Comparison of ENCODE assay signal across 1 cellular context in the genomic region with DNA sequence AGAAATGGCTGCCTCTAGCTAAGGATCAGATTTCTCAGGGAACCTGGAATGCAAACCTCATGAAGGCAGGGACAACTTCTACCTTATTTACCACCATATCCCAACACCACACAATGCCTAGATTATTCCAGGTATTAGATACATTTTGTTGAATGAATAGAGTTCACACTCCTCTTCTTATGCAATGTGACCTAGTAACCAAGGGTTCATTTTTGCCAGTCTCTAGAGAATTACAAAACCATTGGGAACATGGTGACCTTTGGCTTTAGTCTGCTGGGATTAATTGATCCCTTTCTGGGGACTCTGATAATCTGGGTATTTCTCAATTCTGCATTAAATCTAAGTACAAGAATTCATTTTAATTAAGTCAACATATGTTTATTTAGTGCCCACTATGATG.
A peak's percentile ranks its signal among the peaks of the same experiment; 100 is the strongest.
TF ChIP-seq lines count a peak whose summit lies in the region.

No MANE protein-coding gene starts in this region.

TF ChIP-seq in HepG2, 621 proteins besides CTCF, POLR2A, EP300 and RAD21 (continues in another document):
- TF ChIP-seq, protein P1, sequence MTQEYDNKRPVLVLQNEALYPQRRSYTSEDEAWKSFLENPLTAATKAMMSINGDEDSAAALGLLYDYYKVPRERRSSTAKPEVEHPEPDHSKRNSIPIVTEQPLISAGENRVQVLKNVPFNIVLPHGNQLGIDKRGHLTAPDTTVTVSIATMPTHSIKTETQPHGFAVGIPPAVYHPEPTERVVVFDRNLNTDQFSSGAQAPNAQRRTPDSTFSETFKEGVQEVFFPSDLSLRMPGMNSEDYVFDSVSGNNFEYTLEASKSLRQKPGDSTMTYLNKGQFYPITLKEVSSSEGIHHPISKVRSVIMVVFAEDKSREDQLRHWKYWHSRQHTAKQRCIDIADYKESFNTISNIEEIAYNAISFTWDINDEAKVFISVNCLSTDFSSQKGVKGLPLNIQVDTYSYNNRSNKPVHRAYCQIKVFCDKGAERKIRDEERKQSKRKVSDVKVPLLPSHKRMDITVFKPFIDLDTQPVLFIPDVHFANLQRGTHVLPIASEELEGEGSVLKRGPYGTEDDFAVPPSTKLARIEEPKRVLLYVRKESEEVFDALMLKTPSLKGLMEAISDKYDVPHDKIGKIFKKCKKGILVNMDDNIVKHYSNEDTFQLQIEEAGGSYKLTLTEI (CRISPR knock-in tag; conservative IDR thresholded peaks at IDR 0.05): no peak
- TF ChIP-seq ZNF264 (CRISPR knock-in tag; IDR thresholded peaks at IDR 0.05) (no peak), MATR3 (CRISPR knock-in tag; IDR thresholded peaks at IDR 0.05) (no peak), TEAD3 (CRISPR knock-in tag; optimal IDR thresholded peaks at IDR 0.05; ENCODE audit: borderline replicate concordance) (peak; percentile 22), CREB1 (IDR thresholded peaks at IDR 0.05) (no peak), CREB1 (CRISPR knock-in tag; IDR thresholded peaks at IDR 0.05) (peak; percentile 39; the same call in 1 of the 2 replicates), HDAC1 (CRISPR knock-in tag; IDR thresholded peaks at IDR 0.05) (peak; percentile 70), AGO1 (IDR thresholded peaks at IDR 0.05; ENCODE audit: low read depth, low read length, poor library complexity, severe bottlenecking) (no peak), ISL2 (CRISPR knock-in tag; IDR thresholded peaks at IDR 0.05) (no peak), CEBPB (IDR thresholded peaks at IDR 0.05; ENCODE audit: borderline replicate concordance, low read depth, low read length) (peak; percentile 80; the same call in 1 of the 2 replicates), ZNF124 (CRISPR knock-in tag; IDR thresholded peaks at IDR 0.05) (no peak), HNF4G (IDR thresholded peaks at IDR 0.05; ENCODE audit: borderline replicate concordance, low read depth, low read length) (peak; percentile 86), HNF4G (CRISPR knock-in tag; IDR thresholded peaks at IDR 0.05; ENCODE audit: borderline replicate concordance, low read depth) (no peak), ZNF781 (CRISPR knock-in tag; IDR thresholded peaks at IDR 0.05; ENCODE audit: borderline replicate concordance, not compliant biosample characterization) (no peak), KLF13 (CRISPR knock-in tag; IDR thresholded peaks at IDR 0.05) (no peak), GMEB2 (CRISPR knock-in tag; IDR thresholded peaks at IDR 0.05; ENCODE audit: low read depth) (no peak), ZNF564 (CRISPR knock-in tag; IDR thresholded peaks at IDR 0.05) (no peak), SNAI1 (CRISPR knock-in tag; IDR thresholded peaks at IDR 0.05; ENCODE audit: borderline replicate concordance) (no peak), ZNF768 (CRISPR knock-in tag; IDR thresholded peaks at IDR 0.05) (no peak), FOXJ3 (CRISPR knock-in tag; IDR thresholded peaks at IDR 0.05; ENCODE audit: borderline replicate concordance) (peak; percentile 56; the same call in 1 of the 2 replicates), ZBTB46 (CRISPR knock-in tag; IDR thresholded peaks at IDR 0.05; ENCODE audit: borderline replicate concordance) (no peak), FOXP1 (IDR thresholded peaks at IDR 0.05) (no peak), FOXP1 (CRISPR knock-in tag; IDR thresholded peaks at IDR 0.05) (peak; percentile 56; the same call in 1 of the 2 replicates), TCF12 (IDR thresholded peaks at IDR 0.05) (no peak), TCF12 (CRISPR knock-in tag; IDR thresholded peaks at IDR 0.05) (no peak), KDM5A (IDR thresholded peaks at IDR 0.05; ENCODE audit: borderline replicate concordance, low read length) (no peak), KDM2A (CRISPR knock-in tag; IDR thresholded peaks at IDR 0.05; ENCODE audit: borderline replicate concordance, low read depth) (no peak), MED13 (CRISPR knock-in tag; IDR thresholded peaks at IDR 0.05) (no peak), ZBTB34 (CRISPR knock-in tag; IDR thresholded peaks at IDR 0.05) (peak; percentile 29; the same call in 1 of the 2 replicates), RCOR2 (CRISPR knock-in tag; IDR thresholded peaks at IDR 0.05) (peak; percentile 78), IKZF4 (CRISPR knock-in tag; IDR thresholded peaks at IDR 0.05; ENCODE audit: borderline replicate concordance, low read depth, not compliant biosample characterization) (no peak), FOXP4 (CRISPR knock-in tag; IDR thresholded peaks at IDR 0.05) (no peak), SOX6 (IDR thresholded peaks at IDR 0.05) (no peak), SOX6 (CRISPR knock-in tag; IDR thresholded peaks at IDR 0.05) (peak; percentile 77), FOSL1 (CRISPR knock-in tag; IDR thresholded peaks at IDR 0.05; ENCODE audit: borderline replicate concordance) (no peak), HIVEP1 (CRISPR knock-in tag; IDR thresholded peaks at IDR 0.05) (no peak), KDM5B (CRISPR knock-in tag; IDR thresholded peaks at IDR 0.05; ENCODE audit: borderline replicate concordance) (no peak), ZEB1 (IDR thresholded peaks at IDR 0.05; ENCODE audit: insufficient replicate concordance, low read depth) (no peak), THYN1 (CRISPR knock-in tag; IDR thresholded peaks at IDR 0.05; ENCODE audit: borderline replicate concordance, low read depth) (no peak), ZFX (CRISPR knock-in tag; IDR thresholded peaks at IDR 0.05; ENCODE audit: low read depth) (no peak), ZNF44 (CRISPR knock-in tag; IDR thresholded peaks at IDR 0.05) (no peak), SMAD9 (CRISPR knock-in tag; IDR thresholded peaks at IDR 0.05) (no peak), SALL2 (CRISPR knock-in tag; IDR thresholded peaks at IDR 0.05) (no peak), NFRKB (IDR thresholded peaks at IDR 0.05) (no peak), ZNF782 (CRISPR knock-in tag; IDR thresholded peaks at IDR 0.05; ENCODE audit: borderline replicate concordance) (no peak), JUND (CRISPR knock-in tag; IDR thresholded peaks at IDR 0.05) (no peak)
- TF ChIP-seq, protein P2, sequence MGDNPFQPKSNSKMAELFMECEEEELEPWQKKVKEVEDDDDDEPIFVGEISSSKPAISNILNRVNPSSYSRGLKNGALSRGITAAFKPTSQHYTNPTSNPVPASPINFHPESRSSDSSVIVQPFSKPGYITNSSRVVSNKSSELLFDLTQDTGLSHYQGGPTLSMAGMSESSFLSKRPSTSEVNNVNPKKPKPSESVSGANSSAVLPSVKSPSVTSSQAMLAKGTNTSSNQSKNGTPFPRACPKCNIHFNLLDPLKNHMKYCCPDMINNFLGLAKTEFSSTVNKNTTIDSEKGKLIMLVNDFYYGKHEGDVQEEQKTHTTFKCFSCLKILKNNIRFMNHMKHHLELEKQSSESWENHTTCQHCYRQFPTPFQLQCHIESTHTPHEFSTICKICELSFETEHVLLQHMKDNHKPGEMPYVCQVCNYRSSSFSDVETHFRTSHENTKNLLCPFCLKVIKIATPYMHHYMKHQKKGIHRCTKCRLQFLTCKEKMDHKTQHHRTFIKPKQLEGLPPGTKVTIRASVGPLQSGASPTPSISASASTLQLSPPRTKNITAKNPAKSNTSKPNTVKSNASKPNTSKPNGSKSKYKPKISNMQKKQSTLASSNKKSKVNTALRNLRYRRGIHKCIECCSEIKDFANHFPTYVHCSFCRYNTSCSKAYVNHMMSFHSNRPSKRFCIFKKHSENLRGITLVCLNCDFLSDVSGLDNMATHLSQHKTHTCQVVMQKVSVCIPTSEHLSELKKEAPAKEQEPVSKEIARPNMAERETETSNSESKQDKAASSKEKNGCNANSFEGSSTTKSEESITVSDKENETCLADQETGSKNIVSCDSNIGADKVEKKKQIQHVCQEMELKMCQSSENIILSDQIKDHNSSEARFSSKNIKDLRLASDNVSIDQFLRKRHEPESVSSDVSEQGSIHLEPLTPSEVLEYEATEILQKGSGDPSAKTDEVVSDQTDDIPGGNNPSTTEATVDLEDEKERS (CRISPR knock-in tag; IDR thresholded peaks at IDR 0.05): peak; percentile 89
- TF ChIP-seq, protein P3, sequence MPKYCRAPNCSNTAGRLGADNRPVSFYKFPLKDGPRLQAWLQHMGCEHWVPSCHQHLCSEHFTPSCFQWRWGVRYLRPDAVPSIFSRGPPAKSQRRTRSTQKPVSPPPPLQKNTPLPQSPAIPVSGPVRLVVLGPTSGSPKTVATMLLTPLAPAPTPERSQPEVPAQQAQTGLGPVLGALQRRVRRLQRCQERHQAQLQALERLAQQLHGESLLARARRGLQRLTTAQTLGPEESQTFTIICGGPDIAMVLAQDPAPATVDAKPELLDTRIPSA (CRISPR knock-in tag; IDR thresholded peaks at IDR 0.05; ENCODE audit: borderline replicate concordance): no peak
- TF ChIP-seq, protein P4, sequence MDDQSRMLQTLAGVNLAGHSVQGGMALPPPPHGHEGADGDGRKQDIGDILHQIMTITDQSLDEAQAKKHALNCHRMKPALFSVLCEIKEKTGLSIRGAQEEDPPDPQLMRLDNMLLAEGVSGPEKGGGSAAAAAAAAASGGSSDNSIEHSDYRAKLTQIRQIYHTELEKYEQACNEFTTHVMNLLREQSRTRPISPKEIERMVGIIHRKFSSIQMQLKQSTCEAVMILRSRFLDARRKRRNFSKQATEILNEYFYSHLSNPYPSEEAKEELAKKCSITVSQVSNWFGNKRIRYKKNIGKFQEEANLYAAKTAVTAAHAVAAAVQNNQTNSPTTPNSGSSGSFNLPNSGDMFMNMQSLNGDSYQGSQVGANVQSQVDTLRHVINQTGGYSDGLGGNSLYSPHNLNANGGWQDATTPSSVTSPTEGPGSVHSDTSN (CRISPR knock-in tag; IDR thresholded peaks at IDR 0.05; ENCODE audit: borderline replicate concordance): no peak
- TF ChIP-seq, protein P5, sequence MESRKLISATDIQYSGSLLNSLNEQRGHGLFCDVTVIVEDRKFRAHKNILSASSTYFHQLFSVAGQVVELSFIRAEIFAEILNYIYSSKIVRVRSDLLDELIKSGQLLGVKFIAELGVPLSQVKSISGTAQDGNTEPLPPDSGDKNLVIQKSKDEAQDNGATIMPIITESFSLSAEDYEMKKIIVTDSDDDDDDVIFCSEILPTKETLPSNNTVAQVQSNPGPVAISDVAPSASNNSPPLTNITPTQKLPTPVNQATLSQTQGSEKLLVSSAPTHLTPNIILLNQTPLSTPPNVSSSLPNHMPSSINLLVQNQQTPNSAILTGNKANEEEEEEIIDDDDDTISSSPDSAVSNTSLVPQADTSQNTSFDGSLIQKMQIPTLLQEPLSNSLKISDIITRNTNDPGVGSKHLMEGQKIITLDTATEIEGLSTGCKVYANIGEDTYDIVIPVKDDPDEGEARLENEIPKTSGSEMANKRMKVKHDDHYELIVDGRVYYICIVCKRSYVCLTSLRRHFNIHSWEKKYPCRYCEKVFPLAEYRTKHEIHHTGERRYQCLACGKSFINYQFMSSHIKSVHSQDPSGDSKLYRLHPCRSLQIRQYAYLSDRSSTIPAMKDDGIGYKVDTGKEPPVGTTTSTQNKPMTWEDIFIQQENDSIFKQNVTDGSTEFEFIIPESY (CRISPR knock-in tag; IDR thresholded peaks at IDR 0.05): no peak
